In genomic region chr5:14588145-14588544, GRCh38 we compare ENCODE assay signal across 12 cellular contexts. TPM values are rescaled to one million over a fixed set of nuclear protein-coding genes. Genes with fewer than 3 reads are reported as not detected.
DNase-seq lines count a peak whose midpoint lies in the region; ATAC-seq and TF ChIP-seq lines count a peak whose summit lies in the region.
"Had no signal": no experiment of that assay in that cellular context is flagged by ENCODE, and none has a peak within 500 bp of the region (broad histone marks: within the 10 kb centered on the region; RNA-seq: fewer than 3 reads in every experiment).

No MANE protein-coding gene starts in this region.

- BruUV-seq in MCF 10A (replicated peaks; lab: Mats Ljungman, UMichigan) = no TSS peak

- H3K27me3 Mint-ChIP-seq in MCF 10A (ENCODE audit: insufficient read depth, unreplicated experiment) = peaks cover 68% of the 10 kb centered on the region
- H3K27me3 Mint-ChIP-seq: activated T-cell treated with anti-CD3 and anti-CD28 coated beads, Interleukin-2, amount 50 U/mL, for 24 hours had no signal

- H3K4me1 Mint-ChIP-seq in MCF 10A (ENCODE audit: insufficient read depth, unreplicated experiment) = no peaks in the 10 kb centered on the region

- peak; percentile 56 for ATAC-seq in Right ventricle myocardium superior (ENCODE audit: poor library complexity)
- peak; percentile 65 for ATAC-seq in HG02973 (IDR thresholded peaks at IDR 0.05; ENCODE audit: unreplicated experiment)

- POLR2A ChIA-PET in MCF 10A (lab: Yijun Ruan, JAX) = interaction anchor here (0.7 kb wide), 1 partner anchor 1897 kb away, joined by 3 read pairs; no protein-coding TSS in a partner anchor

- no peaks in the 10 kb centered on the region for H3K36me3 Mint-ChIP-seq in MCF 10A (ENCODE audit: insufficient read depth, unreplicated experiment)

- no peak overlapping the region for H3K27ac Mint-ChIP-seq in MCF 10A (ENCODE audit: low read depth, unreplicated experiment)
- H3K27ac Mint-ChIP-seq: activated T-cell treated with anti-CD3 and anti-CD28 coated beads, Interleukin-2, amount 50 U/mL, for 24 hours; T-helper 1 cell treated with Interleukin-12 subunit alpha and Interleukin-12 subunit beta and Interleukin-4 antibody, amounts not matched to agents 30 μg/mL and 1 μg/mL, for 36 hours; type B pancreatic cell had no signal

- DNase-seq in Right ventricle myocardium superior (no peak), cardiac septum (ENCODE audit: low spot score) (no peak), SIG-M5 treated with dmso at 0.1 percent for 504 hours (lab: John Stamatoyannopoulos, UW; ENCODE audit: unreplicated experiment) (peak; percentile 96), foreskin melanocyte (no peak), posterior cingulate gyrus (no peak), MCF 10A (ENCODE audit: unreplicated experiment) (no peak)
- DNase-seq in activated naive CD4-positive, alpha-beta T cell treated with anti-CD3 and anti-CD28 coated beads, Interleukin-2, amount 50 U/mL, for 16 hours = no peak
- DNase-seq: activated T-cell treated with anti-CD3 and anti-CD28 coated beads, Interleukin-2, amount 50 U/mL, for 24 hours; H9 had no signal

- no peak for TF ChIP-seq CTCF in MCF 10A (IDR thresholded peaks at IDR 0.05; ENCODE audit: unreplicated experiment)

- intact Hi-C loops in Right ventricle myocardium superior (cut with DNase I) = no loop called here
- intact Hi-C loops in cardiac septum (cut with DNase I) = no loop called here
- intact Hi-C loops in posterior cingulate gyrus (cut with DNase I) = no loop called here
- intact Hi-C loops in MCF 10A (cut with micrococcal nuclease) = no loop called here

- no peak overlapping the region for H3K4me3 Mint-ChIP-seq in MCF 10A (ENCODE audit: unreplicated experiment)
- H3K4me3 Mint-ChIP-seq: activated T-cell treated with anti-CD3 and anti-CD28 coated beads, Interleukin-2, amount 50 U/mL, for 24 hours; H9; T-helper 1 cell treated with Interleukin-12 subunit alpha and Interleukin-12 subunit beta and Interleukin-4 antibody, amounts not matched to agents 30 μg/mL and 1 μg/mL, for 36 hours; type B pancreatic cell had no signal

- CTCF ChIA-PET in MCF 10A (lab: Yijun Ruan, JAX) = interaction anchor here (0.6 to 0.7 kb wide), 2 partner anchors 119 to 352 kb away, joined by 3 read pairs; no protein-coding TSS in a partner anchor

- no peaks in the 10 kb centered on the region for H3K9me3 Mint-ChIP-seq in MCF 10A (ENCODE audit: unreplicated experiment)
- H3K9me3 Mint-ChIP-seq: activated T-cell treated with anti-CD3 and anti-CD28 coated beads, Interleukin-2, amount 50 U/mL, for 24 hours; T-helper 1 cell treated with Interleukin-12 subunit alpha and Interleukin-12 subunit beta and Interleukin-4 antibody, amounts not matched to agents 30 μg/mL and 1 μg/mL, for 36 hours; type B pancreatic cell had no signal

RNA-seq across cellular contexts. Expression of gene OTULINL, which starts 6.6 kb away (rescaled TPM):
- total RNA-seq in Right ventricle myocardium superior (4.9 TPM), cardiac septum (1.8 TPM), MCF 10A (2022) (not detected in 2 replicates)
